8 cellular contexts compared by ENCODE assay signal in genomic region chr4:76748649-76749048, GRCh38.
DNase-seq lines count a peak whose midpoint lies in the region; ATAC-seq and TF ChIP-seq lines count a peak whose summit lies in the region.

No MANE protein-coding gene starts in this region.

- H3K27ac ChIP-seq in coronary artery: no peak overlapping the region

- peaks cover 51% of the 10 kb centered on the region for H3K27me3 Mint-ChIP-seq in activated T-cell treated with anti-CD3 and anti-CD28 coated beads, Interleukin-2, amount 50 U/mL, for 72 hours (ENCODE audit: low read depth)
- peaks cover 42% of the 10 kb centered on the region for H3K27me3 Mint-ChIP-seq in activated T-cell treated with anti-CD3 and anti-CD28 coated beads, Interleukin-2, amount 50 U/mL, for 24 hours
- H3K27me3 Mint-ChIP-seq in brain (no peaks in the 10 kb centered on the region), nephron progenitor cell (ENCODE audit: low read depth, poor library complexity) (no peaks in the 10 kb centered on the region)

- H3K9me3 Mint-ChIP-seq in activated T-cell treated with anti-CD3 and anti-CD28 coated beads, Interleukin-2, amount 50 U/mL, for 72 hours: peaks cover 0 to 2% of the 10 kb centered on the region in 2 donors
- H3K9me3 Mint-ChIP-seq in activated T-cell treated with anti-CD3 and anti-CD28 coated beads, Interleukin-2, amount 50 U/mL, for 24 hours: peaks cover 8% of the 10 kb centered on the region
- peaks cover 0 to 9% (median 4%) of the 10 kb centered on the region in 5 experiments for H3K9me3 Mint-ChIP-seq in brain
- H3K9me3 Mint-ChIP-seq in nephron progenitor cell: peaks cover 24% of the 10 kb centered on the region

- no peak for ATAC-seq in activated T-cell treated with anti-CD3 and anti-CD28 coated beads, Interleukin-2, amount 50 U/mL, for 72 hours (replicated peaks in 1 of 2)

- H3K27ac Mint-ChIP-seq in activated T-cell treated with anti-CD3 and anti-CD28 coated beads, Interleukin-2, amount 50 U/mL, for 72 hours: no peak overlapping the region
- H3K27ac Mint-ChIP-seq in activated T-cell treated with anti-CD3 and anti-CD28 coated beads, Interleukin-2, amount 50 U/mL, for 24 hours: no peak overlapping the region
- peak overlapping the region in 2 of 5 experiments; percentile 15 to 61 for H3K27ac Mint-ChIP-seq in brain
- H3K27ac Mint-ChIP-seq in nephron progenitor cell: peak overlapping the region; percentile 15

- peaks cover 13% of the 10 kb centered on the region for H3K4me1 Mint-ChIP-seq in activated T-cell treated with anti-CD3 and anti-CD28 coated beads, Interleukin-2, amount 50 U/mL, for 72 hours (ENCODE audit: low read depth)
- H3K4me1 Mint-ChIP-seq in activated T-cell treated with anti-CD3 and anti-CD28 coated beads, Interleukin-2, amount 50 U/mL, for 24 hours (ENCODE audit: low read depth): peaks cover 5% of the 10 kb centered on the region
- H3K4me1 Mint-ChIP-seq in brain (peaks cover 50% of the 10 kb centered on the region), nephron progenitor cell (peaks cover 49% of the 10 kb centered on the region)

- peak; percentile 60 to 72 for TF ChIP-seq CTCF in brain (conservative IDR thresholded peaks at IDR 0.05)
- peak; percentile 28 for TF ChIP-seq CTCF in nephron progenitor cell (IDR thresholded peaks at IDR 0.05)
- no peak for TF ChIP-seq CTCF in coronary artery (IDR thresholded peaks at IDR 0.05)

- no peak overlapping the region for H3K4me3 ChIP-seq in coronary artery

- H3K36me3 Mint-ChIP-seq in activated T-cell treated with anti-CD3 and anti-CD28 coated beads, Interleukin-2, amount 50 U/mL, for 72 hours (ENCODE audit: insufficient read depth in 2 of 2): peaks cover 0 to 4% of the 10 kb centered on the region in 2 donors
- no peaks in the 10 kb centered on the region for H3K36me3 Mint-ChIP-seq in activated T-cell treated with anti-CD3 and anti-CD28 coated beads, Interleukin-2, amount 50 U/mL, for 24 hours (ENCODE audit: low read depth)
- peaks cover 12% of the 10 kb centered on the region for H3K36me3 Mint-ChIP-seq in brain
- H3K36me3 Mint-ChIP-seq in nephron progenitor cell (ENCODE audit: low read depth): peaks cover 90% of the 10 kb centered on the region

- no peak overlapping the region for H3K4me3 Mint-ChIP-seq in activated T-cell treated with anti-CD3 and anti-CD28 coated beads, Interleukin-2, amount 50 U/mL, for 72 hours
- H3K4me3 Mint-ChIP-seq in activated T-cell treated with anti-CD3 and anti-CD28 coated beads, Interleukin-2, amount 50 U/mL, for 24 hours: no peak overlapping the region
- no peak overlapping the region for H3K4me3 Mint-ChIP-seq in brain
- H3K4me3 Mint-ChIP-seq in nephron progenitor cell: no peak overlapping the region

- DNase-seq in activated T-cell treated with anti-CD3 and anti-CD28 coated beads, Interleukin-2, amount 50 U/mL, for 72 hours: peak; percentile 19 to 24
- no peak for DNase-seq in activated T-cell treated with anti-CD3 and anti-CD28 coated beads, Interleukin-2, amount 50 U/mL, for 24 hours
- DNase-seq in NCI-H1694 (lab: John Stamatoyannopoulos, UW) (peak; percentile 3), nephron progenitor cell (no peak), NCI-H2081 treated with DMSO at 0.1 percent for 48 hours (lab: John Stamatoyannopoulos, UW) (no peak), coronary artery (ENCODE audit: low spot score) (no peak), activated gamma-delta T cell (lab: John Stamatoyannopoulos, UW) (no peak)

Comparison
In these comparisons a context has a peak if more than half of its experiments do, and no peak if none do; other contexts are left out.
1. DNase-seq: peak in activated T-cell treated with anti-CD3 and anti-CD28 coated beads, Interleukin-2, amount 50 U/mL, for 72 hours (2 of 2) and NCI-H1694 (single experiment); none in activated T-cell treated with anti-CD3 and anti-CD28 coated beads, Interleukin-2, amount 50 U/mL, for 24 hours (single experiment), nephron progenitor cell (single experiment), NCI-H2081 treated with DMSO at 0.1 percent for 48 hours (single experiment), coronary artery (single experiment) and activated gamma-delta T cell (single experiment).